In genomic region chr13:109787135-109787954, GRCh38 we compare ENCODE assay signal across 8 cellular contexts. TPM values are rescaled to one million over a fixed set of nuclear protein-coding genes. Genes with fewer than 3 reads are reported as not detected.
DNase-seq lines count a peak whose midpoint lies in the region; ATAC-seq and TF ChIP-seq lines count a peak whose summit lies in the region.

No MANE protein-coding gene starts in this region.

- no peaks in the 10 kb centered on the region for H3K36me3 Mint-ChIP-seq in IgD-negative memory B cell
- no peaks in the 10 kb centered on the region for H3K36me3 Mint-ChIP-seq in immature natural killer cell

- H3K36me3 ChIP-seq in BE2C (peaks cover 7% of the 10 kb centered on the region), SJSA1 (peaks cover 34% of the 10 kb centered on the region), breast epithelium (no peaks in the 10 kb centered on the region), spleen (peaks cover 0 to 22% (median 15%) of the 10 kb centered on the region in 6 donors)

- H3K27ac ChIP-seq in SJSA1 (peak overlapping the region; percentile 72), breast epithelium (peak overlapping the region; percentile 93 to 100), spleen (peak overlapping the region; percentile 48 to 96 (median 88))

- intact Hi-C loops in breast epithelium (cut with DNase I; ENCODE audit: low total_unique reads) (no loop called here), spleen (cut with DNase I; ENCODE audit: low total_unique reads) (loop anchor here (5.0 to 10.0 kb wide), 2 partner anchors 643 to 825 kb away; no protein-coding TSS in a partner anchor)

- peak; percentile 15 for ATAC-seq in GM19395 (IDR thresholded peaks at IDR 0.05; ENCODE audit: unreplicated experiment)
- ATAC-seq in GM18858 (IDR thresholded peaks at IDR 0.05; ENCODE audit: unreplicated experiment) = no peak

- no peak for TF ChIP-seq POLR2A in breast epithelium (IDR thresholded peaks at IDR 0.05)
- TF ChIP-seq POLR2A in spleen (IDR thresholded peaks at IDR 0.05) = no peak

- H3K9me3 ChIP-seq in BE2C = no peaks in the 10 kb centered on the region
- H3K9me3 ChIP-seq in SJSA1 (replicated peaks) = peaks cover 27% of the 10 kb centered on the region
- no peaks in the 10 kb centered on the region for H3K9me3 ChIP-seq in breast epithelium
- no peaks in the 10 kb centered on the region for H3K9me3 ChIP-seq in spleen

- H3K4me1 Mint-ChIP-seq in IgD-negative memory B cell (peaks cover 1 to 6% (median 4%) of the 10 kb centered on the region in 3 donors), immature natural killer cell (peaks cover 0 to 1% of the 10 kb centered on the region in 2 donors)

- WGBS in spleen, 5 donors = 0 to 1% (median 1%) methylated on average over 60 to 86 of the region's 86 CpGs

- peak overlapping the region in 1 of 3 donors; percentile 10 for H3K27ac Mint-ChIP-seq in IgD-negative memory B cell
- H3K27ac Mint-ChIP-seq in immature natural killer cell = peak overlapping the region in 5 of 6 donors; percentile 36 to 65 (median 61)

- no peak for TF ChIP-seq CTCF in BE2C (IDR thresholded peaks at IDR 0.05; ENCODE audit: low read depth, low read length)
- no peak for TF ChIP-seq CTCF in breast epithelium (IDR thresholded peaks at IDR 0.05)
- TF ChIP-seq CTCF in spleen (IDR thresholded peaks at IDR 0.05 in 8 of 11, conservative IDR thresholded peaks at IDR 0.05 in 3 of 11) = no peak

- H3K4me3 ChIP-seq in BE2C (ENCODE audit: low read depth, low read length) (peak overlapping the region; percentile 77), SJSA1 (peak overlapping the region; percentile 85), breast epithelium (peak overlapping the region; percentile 74 to 97 (median 81)), spleen (peak overlapping the region; percentile 62 to 91 (median 75))

- H3K27me3 ChIP-seq in BE2C = peaks cover 25% of the 10 kb centered on the region
- peaks cover 57% of the 10 kb centered on the region for H3K27me3 ChIP-seq in SJSA1 (replicated peaks)
- no peaks in the 10 kb centered on the region for H3K27me3 ChIP-seq in breast epithelium
- H3K27me3 ChIP-seq in spleen (replicated peaks in 1 of 7) = peaks cover 0 to 61% (median 5%) of the 10 kb centered on the region in 7 donors

- DNase-seq in BE2C (peak; percentile 59), SJSA1 (ENCODE audit: low read depth in 1 of 2, low spot score in 2 of 2) (peak; percentile 88 to 95), breast epithelium (ENCODE audit: low spot score in 2 of 2) (peak in 1 of 2 donors; percentile 56), immature natural killer cell (peak; percentile 54 to 60 (median 56)), spleen (peak; percentile 90)

- H3K4me3 Mint-ChIP-seq in IgD-negative memory B cell (peak overlapping the region; percentile 64 to 93 (median 84)), immature natural killer cell (peak overlapping the region; percentile 70 to 87 (median 83))

- H3K27me3 Mint-ChIP-seq in IgD-negative memory B cell = peaks cover 6% of the 10 kb centered on the region
- H3K27me3 Mint-ChIP-seq in immature natural killer cell (ENCODE audit: low read depth in 3 of 3) = peaks cover 12 to 35% (median 13%) of the 10 kb centered on the region in 3 donors

- H3K9me3 Mint-ChIP-seq in IgD-negative memory B cell (no peaks in the 10 kb centered on the region), immature natural killer cell (no peaks in the 10 kb centered on the region)

- peaks cover 4% of the 10 kb centered on the region; the same call in 1 of the 2 replicates for H3K4me1 ChIP-seq in BE2C
- peaks cover 29% of the 10 kb centered on the region for H3K4me1 ChIP-seq in SJSA1 (replicated peaks)
- peaks cover 0 to 8% of the 10 kb centered on the region in 2 donors for H3K4me1 ChIP-seq in breast epithelium
- H3K4me1 ChIP-seq in spleen = peaks cover 5 to 72% (median 29%) of the 10 kb centered on the region in 6 donors

RNA-seq across cellular contexts. Expression of gene IRS2, which starts 1.0 kb away (rescaled TPM):
- 28.7 TPM for polyA plus RNA-seq in BE2C (2012; ENCODE audit: insufficient read depth, insufficient read length, low read depth)
- 1.5 TPM for polyA plus RNA-seq in IgD-negative memory B cell
- total RNA-seq in SJSA1 (2014; rRNA removed; shearing (Covaris generic)) = 6.0 and 8.1 TPM in 2 replicates
- 10 to 100 TPM; 25.8 to 38.2 (median 29.5) TPM for total RNA-seq in breast epithelium
- polyA plus RNA-seq in immature natural killer cell = 1 to 10 TPM in 2 of 3 donors, under 1 TPM in 1; 0.57 to 2.6 (median 2.5) TPM
- total RNA-seq in spleen = 10 to 100 TPM in 6 of 7 donors, 1 to 10 TPM in 1; 8.2 to 31.3 (median 17.5) TPM
- 1 to 10 TPM; 1.4 to 2.5 (median 2.0) TPM for polyA plus RNA-seq in spleen
